In the genomic region with DNA sequence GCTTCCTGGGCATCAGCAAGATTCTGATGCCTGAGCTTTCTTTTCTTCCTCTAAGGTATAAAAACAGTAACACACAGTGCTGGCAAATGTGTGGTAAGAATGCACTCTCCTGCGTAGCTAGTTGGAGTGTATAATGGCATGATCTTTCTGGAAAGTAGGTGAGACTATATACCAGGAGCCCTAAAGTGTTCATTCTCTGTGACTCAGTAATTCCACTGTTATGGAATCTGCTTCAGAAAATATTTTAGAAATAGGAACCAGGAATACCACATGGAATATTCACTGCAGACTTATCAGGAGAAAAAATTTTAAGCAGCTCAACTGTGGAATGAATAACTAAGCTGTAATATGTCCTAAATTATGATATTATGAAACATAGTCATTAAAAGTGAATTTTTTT, we compare ENCODE assay signal across 16 cellular contexts. TPM values are rescaled to one million over a fixed set of nuclear protein-coding genes. Genes with fewer than 3 reads are reported as not detected.
DNase-seq lines count a peak whose midpoint lies in the region; ATAC-seq and TF ChIP-seq lines count a peak whose summit lies in the region.
"Had no signal": no experiment of that assay in that cellular context is flagged by ENCODE, and none has a peak within 500 bp of the region (broad histone marks: within the 10 kb centered on the region; RNA-seq: fewer than 3 reads in every experiment).

No MANE protein-coding gene starts in this region.

- intact Hi-C loops in activated CD4-positive, alpha-beta memory T cell treated with anti-CD3 and anti-CD28 coated beads for 36 hours (cut with micrococcal nuclease), result no loop called here

- no peaks in the 10 kb centered on the region for H3K4me1 Mint-ChIP-seq in activated CD4-positive, alpha-beta memory T cell treated with anti-CD3 and anti-CD28 coated beads, Interleukin-2, amount 10 ng/mL, durations not matched to agents 7 days and 5 days
- no peaks in the 10 kb centered on the region for H3K4me1 Mint-ChIP-seq in activated CD4-positive, alpha-beta memory T cell treated with anti-CD3 and anti-CD28 coated beads for 36 hours (ENCODE audit: low read depth)
- H3K4me1 Mint-ChIP-seq in stimulated activated naive B cell treated with anti-CD40 and anti-IgM and Interleukin-4, amounts not matched to agents 10 μg/mL and 1 μg/mL and 100 μg/mL, for 72 hours, result no peaks in the 10 kb centered on the region
- H3K4me1 Mint-ChIP-seq: GM23338 had no signal

- H3K9me3 Mint-ChIP-seq in activated CD4-positive, alpha-beta memory T cell treated with anti-CD3 and anti-CD28 coated beads, Interleukin-2, amount 10 ng/mL, durations not matched to agents 7 days and 5 days, result no peaks in the 10 kb centered on the region
- H3K9me3 Mint-ChIP-seq in activated CD4-positive, alpha-beta memory T cell treated with anti-CD3 and anti-CD28 coated beads for 36 hours, result no peaks in the 10 kb centered on the region
- H3K9me3 Mint-ChIP-seq in stimulated activated naive B cell treated with anti-CD40 and anti-IgM and Interleukin-4, amounts not matched to agents 10 μg/mL and 1 μg/mL and 100 μg/mL, for 72 hours, result no peaks in the 10 kb centered on the region
- H3K9me3 Mint-ChIP-seq: CD4-positive, alpha-beta T cell; GM23338 had no signal

- CTCF ChIA-PET in activated CD4-positive, alpha-beta memory T cell treated with anti-CD3 and anti-CD28 coated beads, Interleukin-2, amount 10 ng/mL, durations not matched to agents 7 days and 5 days (lab: Charles Lee), result interaction anchor here (1.0 to 1.6 kb wide), 3 partner anchors 8 to 27 kb away, joined by 3 to 8 read pairs (median 3); no protein-coding TSS in a partner anchor
- CTCF ChIA-PET in activated CD4-positive, alpha-beta memory T cell treated with anti-CD3 and anti-CD28 coated beads for 36 hours (lab: Charles Lee), result interaction anchor here (0.6 to 1.6 kb wide), 3 partner anchors 28 to 246 kb away, joined by 3 to 8 read pairs (median 4); no protein-coding TSS in a partner anchor

- H3K27me3 Mint-ChIP-seq in activated CD4-positive, alpha-beta memory T cell treated with anti-CD3 and anti-CD28 coated beads, Interleukin-2, amount 10 ng/mL, durations not matched to agents 7 days and 5 days, result no peaks in the 10 kb centered on the region
- H3K27me3 Mint-ChIP-seq in activated CD4-positive, alpha-beta memory T cell treated with anti-CD3 and anti-CD28 coated beads for 36 hours, result no peaks in the 10 kb centered on the region
- no peaks in the 10 kb centered on the region for H3K27me3 Mint-ChIP-seq in stimulated activated naive B cell treated with anti-CD40 and anti-IgM and Interleukin-4, amounts not matched to agents 10 μg/mL and 1 μg/mL and 100 μg/mL, for 72 hours
- H3K27me3 Mint-ChIP-seq: CD4-positive, alpha-beta T cell had no signal

- H3K27ac Mint-ChIP-seq in activated CD4-positive, alpha-beta memory T cell treated with anti-CD3 and anti-CD28 coated beads, Interleukin-2, amount 10 ng/mL, durations not matched to agents 7 days and 5 days, result peak overlapping the region; percentile 40
- H3K27ac Mint-ChIP-seq in activated CD4-positive, alpha-beta memory T cell treated with anti-CD3 and anti-CD28 coated beads for 36 hours, result no peak overlapping the region
- peak overlapping the region; percentile 42 for H3K27ac Mint-ChIP-seq in stimulated activated naive B cell treated with anti-CD40 and anti-IgM and Interleukin-4, amounts not matched to agents 10 μg/mL and 1 μg/mL and 100 μg/mL, for 72 hours
- H3K27ac Mint-ChIP-seq: CD4-positive, alpha-beta T cell; GM23338 had no signal

- DNase-seq in activated CD4-positive, alpha-beta memory T cell treated with anti-CD3 and anti-CD28 coated beads, Interleukin-2, amount 10 ng/mL, durations not matched to agents 7 days and 5 days, result no peak
- DNase-seq in activated CD4-positive, alpha-beta memory T cell treated with anti-CD3 and anti-CD28 coated beads for 36 hours, result no peak
- DNase-seq in amniotic stem cell (lab: John Stamatoyannopoulos, UW) (peak; percentile 30), fibroblast of the aortic adventitia (ENCODE audit: low read depth) (peak; percentile 76), Ammon's horn (ENCODE audit: low spot score) (no peak), T1000 (lab: John Stamatoyannopoulos, UW) (no peak), NCI-H82 (lab: John Stamatoyannopoulos, UW) (no peak)
- no peak for DNase-seq in stimulated activated naive B cell treated with anti-CD40 and anti-IgM and Interleukin-4, amounts not matched to agents 10 μg/mL and 1 μg/mL and 100 μg/mL, for 72 hours
- DNase-seq: Calu3; CD4-positive, alpha-beta T cell; DMS79; NCI-H1092 treated with DMSO at 0.1 percent for 48 hours; NCI-H1694; NCI-H774 had no signal

- H3K4me3 ChIP-seq in fibroblast of the aortic adventitia (ENCODE audit: low read depth, low read length), result no peak overlapping the region
- H3K4me3 ChIP-seq: GM23338 had no signal

- no peak for ATAC-seq in stimulated activated naive B cell treated with anti-CD40 and anti-IgM and Interleukin-4, amounts not matched to agents 10 μg/mL and 1 μg/mL and 100 μg/mL, for 72 hours (replicated peaks)
- ATAC-seq: Right ventricle myocardium inferior had no signal

- POLR2A ChIA-PET in activated CD4-positive, alpha-beta memory T cell treated with anti-CD3 and anti-CD28 coated beads, Interleukin-2, amount 10 ng/mL, durations not matched to agents 7 days and 5 days (lab: Charles Lee), result interaction anchor here (3.7 kb wide), 1 partner anchor 17 kb away, joined by 19 read pairs; a partner anchor contains a TSS
- POLR2A ChIA-PET in activated CD4-positive, alpha-beta memory T cell treated with anti-CD3 and anti-CD28 coated beads for 36 hours (lab: Charles Lee), result interaction anchor here (1.1 kb wide), 1 partner anchor 17 kb away, joined by 7 read pairs; a partner anchor contains a TSS

- no peak overlapping the region for H3K4me3 Mint-ChIP-seq in activated CD4-positive, alpha-beta memory T cell treated with anti-CD3 and anti-CD28 coated beads, Interleukin-2, amount 10 ng/mL, durations not matched to agents 7 days and 5 days
- no peak overlapping the region for H3K4me3 Mint-ChIP-seq in activated CD4-positive, alpha-beta memory T cell treated with anti-CD3 and anti-CD28 coated beads for 36 hours
- H3K4me3 Mint-ChIP-seq in stimulated activated naive B cell treated with anti-CD40 and anti-IgM and Interleukin-4, amounts not matched to agents 10 μg/mL and 1 μg/mL and 100 μg/mL, for 72 hours, result no peak overlapping the region
- H3K4me3 Mint-ChIP-seq: CD4-positive, alpha-beta T cell; GM23338 had no signal

- TF ChIP-seq CTCF in fibroblast of the aortic adventitia (IDR thresholded peaks at IDR 0.05; ENCODE audit: insufficient read depth, low read length), result no peak

- H3K36me3 Mint-ChIP-seq in activated CD4-positive, alpha-beta memory T cell treated with anti-CD3 and anti-CD28 coated beads, Interleukin-2, amount 10 ng/mL, durations not matched to agents 7 days and 5 days (ENCODE audit: low read depth), result peaks cover 36% of the 10 kb centered on the region
- peaks cover 29% of the 10 kb centered on the region for H3K36me3 Mint-ChIP-seq in activated CD4-positive, alpha-beta memory T cell treated with anti-CD3 and anti-CD28 coated beads for 36 hours
- H3K36me3 Mint-ChIP-seq in stimulated activated naive B cell treated with anti-CD40 and anti-IgM and Interleukin-4, amounts not matched to agents 10 μg/mL and 1 μg/mL and 100 μg/mL, for 72 hours, result peaks cover 28 to 45% of the 10 kb centered on the region in 2 donors

RNA-seq across cellular contexts. Expression of a gene that starts 16.9 kb away (rescaled TPM):
- total RNA-seq in activated CD4-positive, alpha-beta memory T cell treated with anti-CD3 and anti-CD28 coated beads, Interleukin-2, amount 10 ng/mL, durations not matched to agents 7 days and 5 days, result 10 to 100 TPM; 65.6 to 67.8 TPM
- 100 to 1,000 TPM; 107 to 109 TPM for total RNA-seq in activated CD4-positive, alpha-beta memory T cell treated with anti-CD3 and anti-CD28 coated beads for 36 hours
- 33.6 and 154 TPM in 2 replicates for total RNA-seq in fibroblast of the aortic adventitia (ENCODE audit: low replicate concordance)

Comparison
In these comparisons a context has a peak if more than half of its experiments do, and no peak if none do; other contexts are left out.
1. DNase-seq: peak in amniotic stem cell (single experiment) and fibroblast of the aortic adventitia (single experiment); none in activated CD4-positive, alpha-beta memory T cell treated with anti-CD3 and anti-CD28 coated beads, Interleukin-2, amount 10 ng/mL, durations not matched to agents 7 days and 5 days (single experiment), activated CD4-positive, alpha-beta memory T cell treated with anti-CD3 and anti-CD28 coated beads for 36 hours (single experiment), stimulated activated naive B cell treated with anti-CD40 and anti-IgM and Interleukin-4, amounts not matched to agents 10 μg/mL and 1 μg/mL and 100 μg/mL, for 72 hours (single experiment), Ammon's horn (single experiment), T1000 (single experiment) and NCI-H82 (single experiment).